Comparison of ENCODE assay signal across 8 cellular contexts in genomic region chr1:100895540-100896480, GRCh38. TPM values are rescaled to one million over a fixed set of nuclear protein-coding genes. Genes with fewer than 3 reads are reported as not detected.
A peak's percentile ranks its signal among the peaks of the same experiment; 100 is the strongest.
DNase-seq lines count a peak whose midpoint lies in the region; ATAC-seq and TF ChIP-seq lines count a peak whose summit lies in the region.

Gene SLC30A7 (plus strand): TSS chr1:100896090. CDS start chr1:100896263, 173 bp downstream.

- peak; percentile 71 for ATAC-seq in HG03175 (IDR thresholded peaks at IDR 0.05; ENCODE audit: unreplicated experiment)

- TF ChIP-seq CTCF in AG09309 (IDR thresholded peaks at IDR 0.05; ENCODE audit: control insufficient read depth, insufficient read depth, low read depth, low read length, missing control alignments): no peak

- TF ChIP-seq POLR2A in GM18951 (IDR thresholded peaks at IDR 0.05; ENCODE audit: extremely low read depth, insufficient read depth, insufficient read length): peak; percentile 82

- peak; percentile 49 for DNase-seq in AG09309 (ENCODE audit: low read depth)
- peak; percentile 91 for DNase-seq in NCI-H345 (lab: John Stamatoyannopoulos, UW)
- DNase-seq in activated CD4-positive, CD25-positive, alpha-beta regulatory T cell (lab: John Stamatoyannopoulos, UW): peak; percentile 83 to 91 (median 86)
- peak; percentile 32 to 95 (median 88) for DNase-seq in caudate nucleus (lab: John Stamatoyannopoulos, UW)
- peak; percentile 92 to 95 (median 93) for DNase-seq in immature natural killer cell
- peak; percentile 55 for DNase-seq in smooth muscle cell of the brain vasculature (ENCODE audit: low read depth, low spot score)

- peaks cover 14 to 20% (median 17%) of the 10 kb centered on the region in 3 donors for H3K27me3 Mint-ChIP-seq in immature natural killer cell (ENCODE audit: low read depth in 3 of 3)

- peak within 1 kb of the TSS; percentile 97 to 100 (median 99) for H3K4me3 Mint-ChIP-seq in immature natural killer cell

- peaks cover 33 to 64% of the 10 kb centered on the region in 2 donors for H3K4me1 Mint-ChIP-seq in immature natural killer cell

- H3K9me3 Mint-ChIP-seq in immature natural killer cell: no peaks in the 10 kb centered on the region

- H3K4me3 ChIP-seq in AG09309 (ENCODE audit: control insufficient read depth, low read depth, low read length): peak within 1 kb of the TSS; percentile 100

- peaks cover 4 to 15% (median 11%) of the 10 kb centered on the region in 3 donors for H3K36me3 Mint-ChIP-seq in immature natural killer cell

- peak within 1 kb of the TSS; percentile 89 for H3K27ac ChIP-seq in caudate nucleus (ENCODE audit: low read depth, low read length)

- in situ Hi-C loops in GM18951 (cut with MboI; ENCODE audit: low sequenced_read_pairs, unreplicated experiment): no loop called here

- peak within 1 kb of the TSS; percentile 99 to 100 (median 100) for H3K27ac Mint-ChIP-seq in immature natural killer cell

RNA-seq across cellular contexts. Expression of gene SLC30A7, which starts in this region (rescaled TPM):
- polyA plus RNA-seq in immature natural killer cell: 10 to 100 TPM; 12.3 to 18.2 (median 14.6) TPM

Comparison
In these comparisons a context has a peak if more than half of its experiments do, and no peak if none do; other contexts are left out.
1. Peak in every context shown above with its lines: DNase-seq, ATAC-seq, H3K4me3 ChIP-seq and H3K27ac ChIP-seq.